Comparison of ENCODE assay signal across 29 cellular contexts in the genomic region with DNA sequence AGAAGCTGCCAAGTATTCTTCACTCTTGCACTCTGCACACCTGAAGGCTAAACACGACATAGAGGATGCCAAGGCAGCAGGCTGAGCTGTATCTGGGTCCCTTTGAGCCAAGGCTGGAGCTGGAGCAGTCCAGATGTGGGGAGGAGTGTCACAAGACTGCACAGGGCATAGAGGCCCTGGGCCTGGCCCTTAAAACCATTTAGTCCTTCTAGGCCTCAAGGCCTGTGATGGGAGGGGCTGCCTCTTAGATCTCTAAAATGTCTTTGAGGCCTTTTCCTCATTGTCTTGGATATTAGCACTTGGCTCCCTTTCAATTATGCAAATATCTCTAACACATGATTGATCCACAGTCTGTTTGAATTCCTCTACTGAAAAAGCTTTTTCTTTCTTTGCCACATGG. TPM values are rescaled to one million over a fixed set of nuclear protein-coding genes. Genes with fewer than 3 reads are reported as not detected.
"Had no signal": no experiment of that assay in that cellular context is flagged by ENCODE, and none has a peak within 500 bp of the region (broad histone marks: within the 10 kb centered on the region; RNA-seq: fewer than 3 reads in every experiment).

No MANE protein-coding gene starts in this region.

- H3K36me3 Mint-ChIP-seq: natural killer cell treated with Interleukin-12 subunit alpha and Interleukin-12 subunit beta and Interleukin-15 and Interleukin-18, amount 100 ng/mL, for 72 hours; stimulated activated effector memory CD8-positive, alpha-beta T cell treated with anti-CD3 and anti-CD28 coated beads, Interleukin-12 subunit alpha, Interleukin-12 subunit beta, amount 100 ng/mL, for 72 hours had no signal

- H3K27me3 Mint-ChIP-seq: progenitor cell of endocrine pancreas; stimulated activated naive B cell treated with anti-CD40 and anti-IgM and Interleukin-4, amounts not matched to agents 10 μg/mL and 1 μg/mL and 100 μg/mL, for 72 hours had no signal

- H3K4me1 ChIP-seq: parathyroid adenoma, psoas muscle, right lobe of liver, stomach, thyroid gland, tibial nerve had no signal

- H3K9me3 ChIP-seq: neutrophil, ovary, psoas muscle, thyroid gland had no signal

- ATAC-seq: naive thymus-derived CD8-positive, alpha-beta T cell; natural killer cell treated with Interleukin-12 subunit alpha and Interleukin-12 subunit beta and Interleukin-15 and Interleukin-18, amount 100 ng/mL, for 72 hours; psoas muscle; right cardiac atrium; stimulated activated effector memory CD8-positive, alpha-beta T cell treated with anti-CD3 and anti-CD28 coated beads, Interleukin-12 subunit alpha, Interleukin-12 subunit beta, amount 100 ng/mL, for 72 hours; stimulated activated naive B cell treated with anti-CD40 and anti-IgM and Interleukin-4, amounts not matched to agents 10 μg/mL and 1 μg/mL and 100 μg/mL, for 72 hours had no signal

- H3K36me3 ChIP-seq: neutrophil, ovary, right lobe of liver, sigmoid colon, stomach, thoracic aorta, thyroid gland, tibial nerve, upper lobe of left lung had no signal

- H3K27ac ChIP-seq: neutrophil, ovary, parathyroid adenoma, psoas muscle, sigmoid colon, stomach, thoracic aorta, thyroid gland, tibial nerve, upper lobe of left lung had no signal

- DNase-seq: naive thymus-derived CD8-positive, alpha-beta T cell; nephron progenitor cell; nucleus accumbens; ovary; posterior cingulate gyrus; psoas muscle; right cardiac atrium; sigmoid colon; small intestine; stimulated activated CD4-positive, alpha-beta T cell treated with anti-CD3 and anti-CD28 coated beads, Interleukin-15, amount 100 ng/mL, for 24 hours; stimulated activated CD4-positive, alpha-beta T cell treated with anti-CD3 and anti-CD28 coated beads, Interleukin-2, amount 100 ng/mL, for 24 hours; stimulated activated CD4-positive, alpha-beta T cell treated with anti-CD3 and anti-CD28 coated beads, Interleukin-2, amount 100 ng/mL, for 48 hours; stimulated activated CD4-positive, alpha-beta T cell treated with anti-CD3 and anti-CD28 coated beads, Interleukin-4, amount 100 ng/mL, for 24 hours; stimulated activated naive B cell treated with anti-CD40 and anti-IgM and Interleukin-4, amounts not matched to agents 10 μg/mL and 1 μg/mL and 100 μg/mL, for 72 hours; stimulated activated naive CD4-positive, alpha-beta T cell treated with Interleukin-2 at 50 U/mL for 16 hours; stomach; thyroid gland; trophoblast cell; upper lobe of left lung had no signal

- H3K4me1 Mint-ChIP-seq: neural crest cell; stimulated activated effector memory CD8-positive, alpha-beta T cell treated with anti-CD3 and anti-CD28 coated beads, Interleukin-12 subunit alpha, Interleukin-12 subunit beta, amount 100 ng/mL, for 72 hours had no signal

- H3K4me3 ChIP-seq: ovary, psoas muscle, right lobe of liver, sigmoid colon, stomach, thoracic aorta, thyroid gland, tibial nerve, upper lobe of left lung had no signal

- H3K27ac Mint-ChIP-seq: naive thymus-derived CD8-positive, alpha-beta T cell; natural killer cell treated with Interleukin-12 subunit alpha and Interleukin-12 subunit beta and Interleukin-15 and Interleukin-18, amount 100 ng/mL, for 72 hours; nephron progenitor cell; progenitor cell of endocrine pancreas; stimulated activated effector memory CD8-positive, alpha-beta T cell treated with anti-CD3 and anti-CD28 coated beads, Interleukin-12 subunit alpha, Interleukin-12 subunit beta, amount 100 ng/mL, for 72 hours; stimulated activated naive B cell treated with anti-CD40 and anti-IgM and Interleukin-4, amounts not matched to agents 10 μg/mL and 1 μg/mL and 100 μg/mL, for 72 hours; stimulated activated naive CD8-positive, alpha-beta T cell treated with anti-CD3 and anti-CD28 coated beads, Interleukin-15, Interleukin-2, amounts not matched to agents 100 ng/mL and 50 ng/mL, for 24 hours had no signal

- H3K27me3 ChIP-seq: ovary, right lobe of liver, sigmoid colon, stomach, thyroid gland, tibial nerve, upper lobe of left lung had no signal

- H3K4me3 Mint-ChIP-seq: naive thymus-derived CD8-positive, alpha-beta T cell; natural killer cell treated with Interleukin-12 subunit alpha and Interleukin-12 subunit beta and Interleukin-15 and Interleukin-18, amount 100 ng/mL, for 72 hours; nephron progenitor cell; neural crest cell; stimulated activated effector memory CD8-positive, alpha-beta T cell treated with anti-CD3 and anti-CD28 coated beads, Interleukin-12 subunit alpha, Interleukin-12 subunit beta, amount 100 ng/mL, for 72 hours; stimulated activated naive B cell treated with anti-CD40 and anti-IgM and Interleukin-4, amounts not matched to agents 10 μg/mL and 1 μg/mL and 100 μg/mL, for 72 hours; stimulated activated naive CD8-positive, alpha-beta T cell treated with anti-CD3 and anti-CD28 coated beads, Interleukin-15, Interleukin-2, amounts not matched to agents 100 ng/mL and 50 ng/mL, for 24 hours had no signal

RNA-seq across cellular contexts. Expression of a gene that starts 28.0 kb away (rescaled TPM):
- total RNA-seq: natural killer cell treated with Interleukin-12 subunit alpha and Interleukin-12 subunit beta and Interleukin-15 and Interleukin-18, amount 100 ng/mL, for 72 hours had no signal
